In genomic region chr19:4342421-4343055, GRCh38 we compare ENCODE assay signal across 8 cellular contexts. TPM values are rescaled to one million over a fixed set of nuclear protein-coding genes. Genes with fewer than 3 reads are reported as not detected.
A peak's percentile ranks its signal among the peaks of the same experiment; 100 is the strongest.
DNase-seq lines count a peak whose midpoint lies in the region; ATAC-seq, FAIRE-seq and TF ChIP-seq lines count a peak whose summit lies in the region.

No MANE protein-coding gene starts in this region.

- peak overlapping the region; percentile 89 for H3K4me3 ChIP-seq in AG04449 (ENCODE audit: low read depth, low read length)
- peak overlapping the region; percentile 75 for H3K4me3 ChIP-seq in WI38 (ENCODE audit: low read depth, low read length)
- peak overlapping the region; percentile 50 for H3K4me3 ChIP-seq in bronchial epithelial cell (ENCODE audit: low read depth, low read length)
- H3K4me3 ChIP-seq in skin epidermis: peak overlapping the region; percentile 45 to 89 (median 70)

- CTCF ChIA-PET in AG04449 (lab: Yijun Ruan, JAX): interaction anchor here (1.0 to 4.7 kb wide), 12 partner anchors 11 to 96 kb away, joined by 3 to 68 read pairs (median 6); partner anchors contain the start of genes CHAF1A, SH3GL1 and YJU2

- POLR2A ChIA-PET in AG04449 (lab: Yijun Ruan, JAX): interaction anchor here (0.5 to 1.7 kb wide), 10 partner anchors 9 to 386 kb away, joined by 3 to 6 read pairs (median 4); partner anchors contain the start of gene EEF2

- peak overlapping the region in 20 of 21 experiments; percentile 70 to 94 (median 86) for H3K27ac ChIP-seq in skin epidermis

- no peaks in the 10 kb centered on the region for H3K27me3 ChIP-seq in bronchial epithelial cell (ENCODE audit: control insufficient read depth, insufficient read depth, low read length)

- peak; percentile 92 for FAIRE-seq in bronchial epithelial cell (lab: Jason Lieb, UNC)

- TF ChIP-seq CTCF in AG04449 (IDR thresholded peaks at IDR 0.05; ENCODE audit: insufficient read depth, low read length, missing control alignments) (no peak), WI38 (IDR thresholded peaks at IDR 0.05; ENCODE audit: low read depth, low read length) (no peak), bronchial epithelial cell (IDR thresholded peaks at IDR 0.05; ENCODE audit: insufficient read depth, low read length, severe bottlenecking) (no peak)

- DNase-seq in AG04449 (ENCODE audit: low read depth, low spot score) (peak; percentile 100), NCI-H2196 (lab: John Stamatoyannopoulos, UW; ENCODE audit: unreplicated experiment) (peak; percentile 98), bronchial epithelial cell (ENCODE audit: low read depth) (peak; percentile 100), iPS-NIHi11 (ENCODE audit: low spot score) (peak; percentile 90)

- peaks cover 1% of the 10 kb centered on the region for H3K36me3 ChIP-seq in bronchial epithelial cell (ENCODE audit: control insufficient read depth, insufficient read depth, low read length)

- peak; percentile 87 for ATAC-seq in GM18873 (IDR thresholded peaks at IDR 0.05; ENCODE audit: low FRiP score, unreplicated experiment)
- peak; percentile 86 for ATAC-seq in HG03135 (IDR thresholded peaks at IDR 0.05; ENCODE audit: unreplicated experiment)

RNA-seq across cellular contexts. Expression of gene MPND, which starts 0.8 kb away (rescaled TPM):
- 3.7 and 6.4 TPM in 2 replicates for total RNA-seq in bronchial epithelial cell

RNA-seq across cellular contexts. Expression of gene STAP2, which starts 3.9 kb away (rescaled TPM):
- 83.2 and 132 TPM in 2 replicates for total RNA-seq in bronchial epithelial cell

RNA-seq across cellular contexts. Expression of gene FSD1, which starts 38.1 kb away (rescaled TPM):
- 0.13 and 0.26 TPM in 2 replicates for total RNA-seq in bronchial epithelial cell

RNA-seq across cellular contexts. Expression of gene TMIGD2, which starts 40.3 kb away (rescaled TPM):
- total RNA-seq in bronchial epithelial cell: not detected in 2 replicates

RNA-seq across cellular contexts. Expression of gene SH3GL1, which starts 57.8 kb away (rescaled TPM):
- 23.4 and 55.3 TPM in 2 replicates for total RNA-seq in bronchial epithelial cell

Comparison
In these comparisons a context has a peak if more than half of its experiments do, and no peak if none do; other contexts are left out.
1. Peak in every context shown above with its lines: DNase-seq, ATAC-seq, H3K4me3 ChIP-seq and H3K27ac ChIP-seq.